Comparison of ENCODE assay signal across 8 cellular contexts in the genomic region with DNA sequence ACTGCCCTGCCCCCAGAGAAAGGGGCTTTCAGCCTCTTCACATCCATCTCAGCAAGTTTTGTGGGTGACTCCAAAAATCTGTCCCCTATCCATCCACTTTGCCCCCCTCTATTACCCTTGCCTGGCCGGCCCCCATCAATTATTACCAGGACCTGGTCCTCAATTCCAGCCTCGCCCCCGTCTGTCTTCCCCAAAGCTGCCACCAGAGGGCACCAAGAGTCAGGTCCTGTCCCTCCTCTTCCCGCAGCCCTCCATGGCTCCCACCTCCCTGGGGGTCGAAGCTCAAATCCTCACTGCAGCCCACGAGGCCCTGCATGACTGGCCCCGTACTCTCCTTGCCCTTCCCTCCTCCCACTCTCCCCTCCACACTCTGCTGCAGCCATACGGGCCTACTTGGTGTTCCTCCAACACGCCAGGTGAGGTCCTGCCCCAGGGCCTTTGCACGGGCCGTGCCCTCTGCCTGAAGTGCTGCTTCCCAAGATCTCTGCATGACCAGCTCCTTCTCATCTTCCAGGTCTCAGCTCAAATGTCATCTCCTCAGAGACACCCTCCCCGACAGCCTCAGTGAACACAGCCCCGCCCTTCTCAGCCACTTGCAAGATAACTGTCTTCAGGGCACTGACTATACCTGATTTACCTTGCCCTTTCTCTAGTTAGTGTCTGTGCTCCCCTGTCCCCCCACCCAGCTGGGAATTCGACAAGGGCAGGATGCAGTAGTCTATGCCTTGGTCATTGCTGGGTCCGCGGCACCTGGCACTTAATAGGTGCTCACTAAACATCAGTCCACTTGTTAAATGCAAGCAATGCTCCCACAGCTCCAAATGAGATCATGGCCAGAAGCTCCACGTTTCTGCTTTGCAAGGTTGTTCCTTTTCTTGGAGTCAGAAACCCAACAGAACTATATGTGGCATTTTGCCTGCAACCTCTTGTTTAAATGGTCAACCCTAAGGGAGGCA. TPM values are rescaled to one million over a fixed set of nuclear protein-coding genes. Genes with fewer than 3 reads are reported as not detected.
DNase-seq lines count a peak whose midpoint lies in the region; ATAC-seq and TF ChIP-seq lines count a peak whose summit lies in the region.

No MANE protein-coding gene starts in this region.

- H2AFZ ChIP-seq in neural cell (ENCODE audit: low read depth, low read length), result no peak overlapping the region

- DNase-seq in GM03348 (ENCODE audit: low spot score) (peak; percentile 75), MG63 (peak; percentile 54), esophagus muscularis mucosa (ENCODE audit: extremely low spot score) (no peak), stomach (peak; percentile 74), GOT3 (lab: John Stamatoyannopoulos, UW) (no peak)
- peak; percentile 73 for DNase-seq in activated CD8-positive, alpha-beta memory T cell treated with anti-CD3 and anti-CD28 coated beads, Interleukin-2, amount 50 U/mL, for 4 hours

- no peaks in the 10 kb centered on the region; the same call in 1 of the 2 replicates for H3K27me3 ChIP-seq in MG63
- H3K27me3 ChIP-seq in esophagus muscularis mucosa, result peaks cover 4 to 89% (median 32%) of the 10 kb centered on the region in 4 donors
- H3K27me3 ChIP-seq in neural cell (ENCODE audit: insufficient read depth, low read depth, low read length), result no peaks in the 10 kb centered on the region
- peaks cover 4 to 85% (median 63%) of the 10 kb centered on the region in 3 donors for H3K27me3 ChIP-seq in stomach

- H3K9me3 ChIP-seq in MG63 (no peaks in the 10 kb centered on the region), esophagus muscularis mucosa (no peaks in the 10 kb centered on the region), neural cell (ENCODE audit: low read length) (no peaks in the 10 kb centered on the region), stomach (no peaks in the 10 kb centered on the region)

- H4K20me1 ChIP-seq in neural cell (ENCODE audit: insufficient read depth), result peaks cover 19% of the 10 kb centered on the region

- TF ChIP-seq POLR2A in esophagus muscularis mucosa (IDR thresholded peaks at IDR 0.05; ENCODE audit: low read depth) (no peak), stomach (IDR thresholded peaks at IDR 0.05) (no peak)

- WGBS in esophagus muscularis mucosa, result 62% methylated on average over 17 of the region's 17 CpGs
- 56 to 60% (median 58%) methylated on average over 17 of the region's 17 CpGs for WGBS in stomach, 5 donors

- peaks cover 11% of the 10 kb centered on the region for H3K79me2 ChIP-seq in neural cell (replicated peaks; ENCODE audit: insufficient read depth, low read length)

- no peak for ATAC-seq in GM18861 (IDR thresholded peaks at IDR 0.05; ENCODE audit: unreplicated experiment)

- H3K27ac ChIP-seq in esophagus muscularis mucosa (replicated peaks in 1 of 4) (peak overlapping the region; percentile 54 to 68 (median 59)), neural cell (ENCODE audit: low read length) (no peak overlapping the region), stomach (peak overlapping the region in 4 of 5 donors; percentile 26 to 76 (median 52))

- peak; percentile 48 for TF ChIP-seq RAD21 in neural cell (conservative IDR thresholded peaks at IDR 0.05)

- no peak for TF ChIP-seq EP300 in esophagus muscularis mucosa (IDR thresholded peaks at IDR 0.05)
- TF ChIP-seq EP300 in neural cell (conservative IDR thresholded peaks at IDR 0.05; ENCODE audit: poor library complexity, severe bottlenecking), result no peak
- TF ChIP-seq EP300 in stomach (IDR thresholded peaks at IDR 0.05), result no peak

- TF ChIP-seq CTCF in esophagus muscularis mucosa (IDR thresholded peaks at IDR 0.05), result peak; percentile 40 to 70 (median 52)
- peak; percentile 66 for TF ChIP-seq CTCF in neural cell (IDR thresholded peaks at IDR 0.05; ENCODE audit: poor library complexity, severe bottlenecking)
- peak in 5 of 7 experiments; percentile 34 to 79 (median 65) for TF ChIP-seq CTCF in stomach (IDR thresholded peaks at IDR 0.05)

- no peaks in the 10 kb centered on the region for H3F3A ChIP-seq in neural cell (ENCODE audit: insufficient read depth, low read length, poor library complexity, severe bottlenecking)

- no peak overlapping the region for H3K9ac ChIP-seq in neural cell (ENCODE audit: low read length)

- no peaks in the 10 kb centered on the region for H3K9me2 ChIP-seq in neural cell (ENCODE audit: insufficient read depth, low read length)

- H3K4me1 ChIP-seq in esophagus muscularis mucosa (peaks cover 13 to 32% (median 23%) of the 10 kb centered on the region in 4 donors), stomach (peaks cover 0 to 23% (median 9%) of the 10 kb centered on the region in 4 donors)

- H3K36me3 ChIP-seq in MG63, result no peaks in the 10 kb centered on the region
- H3K36me3 ChIP-seq in esophagus muscularis mucosa, result no peaks in the 10 kb centered on the region
- no peaks in the 10 kb centered on the region for H3K36me3 ChIP-seq in neural cell (ENCODE audit: insufficient read depth, low read length)
- no peaks in the 10 kb centered on the region for H3K36me3 ChIP-seq in stomach

- intact Hi-C loops in esophagus muscularis mucosa (cut with DNase I), result loop anchor here (5.0 kb wide), 1 partner anchor 61 kb away; a partner anchor contains a TSS
- intact Hi-C loops in stomach (cut with DNase I; ENCODE audit: low total_unique reads), result loop anchor here (10.0 kb wide), 1 partner anchor 49 kb away; no protein-coding TSS in a partner anchor

- no peak overlapping the region for H3K4me2 ChIP-seq in neural cell (ENCODE audit: low read length)

- H3K4me3 ChIP-seq in MG63, result no peak overlapping the region
- H3K4me3 ChIP-seq in esophagus muscularis mucosa, result no peak overlapping the region
- no peak overlapping the region for H3K4me3 ChIP-seq in neural cell (ENCODE audit: low read length)
- H3K4me3 ChIP-seq in stomach, result no peak overlapping the region

TF ChIP-seq in neural cell, 6 proteins besides CTCF, POLR2A, EP300 and RAD21:
- TF ChIP-seq TAF1 (IDR thresholded peaks at IDR 0.05; ENCODE audit: low read depth) (no peak), SMC3 (conservative IDR thresholded peaks at IDR 0.05; ENCODE audit: poor library complexity) (peak; percentile 64), POLR2AphosphoS5 (IDR thresholded peaks at IDR 0.05) (no peak), MXI1 (conservative IDR thresholded peaks at IDR 0.05; ENCODE audit: poor library complexity, severe bottlenecking) (no peak), EZH2 (IDR thresholded peaks at IDR 0.05; ENCODE audit: borderline replicate concordance, insufficient read depth, low read length, poor library complexity, severe bottlenecking) (no peak)
- TF ChIP-seq, protein P1, sequence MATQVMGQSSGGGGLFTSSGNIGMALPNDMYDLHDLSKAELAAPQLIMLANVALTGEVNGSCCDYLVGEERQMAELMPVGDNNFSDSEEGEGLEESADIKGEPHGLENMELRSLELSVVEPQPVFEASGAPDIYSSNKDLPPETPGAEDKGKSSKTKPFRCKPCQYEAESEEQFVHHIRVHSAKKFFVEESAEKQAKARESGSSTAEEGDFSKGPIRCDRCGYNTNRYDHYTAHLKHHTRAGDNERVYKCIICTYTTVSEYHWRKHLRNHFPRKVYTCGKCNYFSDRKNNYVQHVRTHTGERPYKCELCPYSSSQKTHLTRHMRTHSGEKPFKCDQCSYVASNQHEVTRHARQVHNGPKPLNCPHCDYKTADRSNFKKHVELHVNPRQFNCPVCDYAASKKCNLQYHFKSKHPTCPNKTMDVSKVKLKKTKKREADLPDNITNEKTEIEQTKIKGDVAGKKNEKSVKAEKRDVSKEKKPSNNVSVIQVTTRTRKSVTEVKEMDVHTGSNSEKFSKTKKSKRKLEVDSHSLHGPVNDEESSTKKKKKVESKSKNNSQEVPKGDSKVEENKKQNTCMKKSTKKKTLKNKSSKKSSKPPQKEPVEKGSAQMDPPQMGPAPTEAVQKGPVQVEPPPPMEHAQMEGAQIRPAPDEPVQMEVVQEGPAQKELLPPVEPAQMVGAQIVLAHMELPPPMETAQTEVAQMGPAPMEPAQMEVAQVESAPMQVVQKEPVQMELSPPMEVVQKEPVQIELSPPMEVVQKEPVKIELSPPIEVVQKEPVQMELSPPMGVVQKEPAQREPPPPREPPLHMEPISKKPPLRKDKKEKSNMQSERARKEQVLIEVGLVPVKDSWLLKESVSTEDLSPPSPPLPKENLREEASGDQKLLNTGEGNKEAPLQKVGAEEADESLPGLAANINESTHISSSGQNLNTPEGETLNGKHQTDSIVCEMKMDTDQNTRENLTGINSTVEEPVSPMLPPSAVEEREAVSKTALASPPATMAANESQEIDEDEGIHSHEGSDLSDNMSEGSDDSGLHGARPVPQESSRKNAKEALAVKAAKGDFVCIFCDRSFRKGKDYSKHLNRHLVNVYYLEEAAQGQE (IDR thresholded peaks at IDR 0.05; ENCODE audit: borderline replicate concordance), result no peak

RNA-seq across cellular contexts. Expression of a gene that starts 16.8 kb away (rescaled TPM):
- total RNA-seq in MG63 (2014; rRNA removed; shearing (Covaris generic); ENCODE audit: low replicate concordance), result 4.5 and 5.7 TPM in 2 replicates
- total RNA-seq in esophagus muscularis mucosa (10 to 100 TPM in 2 of 4 donors, 1 to 10 TPM in 2; 3.7 to 22.5 (median 14.2) TPM), stomach (1 to 10 TPM in 4 of 5 donors, not detected in 1; 1.2 to 6.7 (median 2.1) TPM)
- polyA plus RNA-seq in neural cell (21.6 and 27.1 TPM in 2 replicates), stomach (1 to 10 TPM; 1.7 to 2.1 (median 1.9) TPM)
- polyA minus RNA-seq in neural cell, result 59.7 and 71.8 TPM in 2 replicates

RNA-seq across cellular contexts. Expression of a gene that starts 36.4 kb away (rescaled TPM):
- total RNA-seq in MG63 (2014; rRNA removed; shearing (Covaris generic); ENCODE audit: low replicate concordance), result not detected in 2 replicates
- 1 to 10 TPM in 2 of 4 donors, under 1 TPM in 2; 0.17 to 9.4 (median 0.79) TPM for total RNA-seq in esophagus muscularis mucosa
- not detected in 2 replicates for polyA plus RNA-seq in neural cell
- polyA minus RNA-seq in neural cell, result 0.49 and 0.58 TPM in 2 replicates
- total RNA-seq in stomach, result 10 to 100 TPM in 1 of 5 donors, 1 to 10 TPM in 3, not detected in 1; 4.2 to 17.2 (median 7.3) TPM
- polyA plus RNA-seq in stomach, result 10 to 100 TPM in 2 of 3 donors, 1 to 10 TPM in 1; 2.1 to 23.3 (median 16.1) TPM

RNA-seq across cellular contexts. Expression of a gene that starts 41.2 kb away (rescaled TPM):
- total RNA-seq in MG63 (2014; rRNA removed; shearing (Covaris generic); ENCODE audit: low replicate concordance), result not detected in 2 replicates
- total RNA-seq in esophagus muscularis mucosa (10 to 100 TPM in 1 of 4 donors, 1 to 10 TPM in 3; 7.9 to 11.9 (median 9.1) TPM), stomach (100 to 1,000 TPM in 1 of 5 donors, 10 to 100 TPM in 2, 1 to 10 TPM in 2; 1.4 to 114 (median 37.8) TPM)
- polyA plus RNA-seq in neural cell (1.0 and 1.3 TPM in 2 replicates), stomach (10 to 100 TPM; 23.8 to 37.9 (median 25.3) TPM)
- 0.35 and 1.2 TPM in 2 replicates for polyA minus RNA-seq in neural cell

RNA-seq across cellular contexts. Expression of a gene that starts 58.0 kb away (rescaled TPM):
- not detected in 2 replicates for total RNA-seq in MG63 (2014; rRNA removed; shearing (Covaris generic); ENCODE audit: low replicate concordance)
- total RNA-seq in esophagus muscularis mucosa, result 100 to 1,000 TPM in 2 of 4 donors, 10 to 100 TPM in 2; 45.7 to 134 (median 91.1) TPM
- not detected in 2 replicates for polyA plus RNA-seq in neural cell
- under 0.01 and 0.12 TPM in 2 replicates for polyA minus RNA-seq in neural cell
- 10 to 100 TPM in 3 of 5 donors, 1 to 10 TPM in 2; 9.0 to 64.7 (median 24.9) TPM for total RNA-seq in stomach
- 10 to 100 TPM in 1 of 3 donors, 1 to 10 TPM in 2; 3.5 to 13.2 (median 6.8) TPM for polyA plus RNA-seq in stomach

Comparison
In these comparisons a context has a peak if more than half of its experiments do, and no peak if none do; other contexts are left out.
1. DNase-seq: peak in GM03348 (single experiment), MG63 (single experiment), activated CD8-positive, alpha-beta memory T cell treated with anti-CD3 and anti-CD28 coated beads, Interleukin-2, amount 50 U/mL, for 4 hours (single experiment) and stomach (single experiment); none in esophagus muscularis mucosa (single experiment) and GOT3 (single experiment).
2. Peak in every context shown above with its lines, with median percentiles within 50 percentile points of each other: CTCF ChIP-seq.